8 cellular contexts compared by ENCODE assay signal in genomic region chr7:128458956-128459355, GRCh38. TPM values are rescaled to one million over a fixed set of nuclear protein-coding genes. Genes with fewer than 3 reads are reported as not detected.
A peak's percentile ranks its signal among the peaks of the same experiment; 100 is the strongest.
DNase-seq lines count a peak whose midpoint lies in the region; ATAC-seq and TF ChIP-seq lines count a peak whose summit lies in the region.

No MANE protein-coding gene starts in this region.

- H3K27me3 Mint-ChIP-seq in chondrocyte (ENCODE audit: low read depth) = no peaks in the 10 kb centered on the region

- H3K4me3 Mint-ChIP-seq in chondrocyte (ENCODE audit: unreplicated experiment) = no peak overlapping the region

- no peaks in the 10 kb centered on the region for H3K9me3 Mint-ChIP-seq in chondrocyte (ENCODE audit: low read depth)

- H3K36me3 Mint-ChIP-seq in chondrocyte (ENCODE audit: low read depth) = peaks cover 3% of the 10 kb centered on the region

- ATAC-seq in GM18517 (IDR thresholded peaks at IDR 0.05; ENCODE audit: unreplicated experiment) = peak; percentile 39
- ATAC-seq in GM21447 (IDR thresholded peaks at IDR 0.05; ENCODE audit: unreplicated experiment) = peak; percentile 23
- ATAC-seq in HG03469 (IDR thresholded peaks at IDR 0.05; ENCODE audit: unreplicated experiment) = peak; percentile 27

- no peak for DNase-seq in chondrocyte (ENCODE audit: low spot score)
- DNase-seq in NCI-H510A (lab: John Stamatoyannopoulos, UW) = no peak
- no peak for DNase-seq in AG08395 (ENCODE audit: low spot score)
- DNase-seq in NCI-H2171 treated with DMSO at 0.1 percent for 48 hours (lab: John Stamatoyannopoulos, UW) = no peak
- DNase-seq in DMS53 (lab: John Stamatoyannopoulos, UW) = no peak

- no peak for TF ChIP-seq CTCF in chondrocyte (IDR thresholded peaks at IDR 0.05)

- peak overlapping the region; percentile 19 for H3K27ac Mint-ChIP-seq in chondrocyte (ENCODE audit: unreplicated experiment)

- H3K4me1 Mint-ChIP-seq in chondrocyte (ENCODE audit: low read depth) = peaks cover 54% of the 10 kb centered on the region

RNA-seq across cellular contexts. Expression of gene HILPDA, which starts 3.3 kb away (rescaled TPM):
- 11.8 to 15.8 TPM (median 14.7 TPM) in 3 replicates for total RNA-seq in chondrocyte

RNA-seq across cellular contexts. Expression of gene METTL2B, which starts 17.6 kb away (rescaled TPM):
- 26.3 to 35.4 TPM (median 26.3 TPM) in 3 replicates for total RNA-seq in chondrocyte

RNA-seq across cellular contexts. Expression of gene IMPDH1, which starts 49.2 kb away (rescaled TPM):
- total RNA-seq in chondrocyte = 76.4 to 99.8 TPM (median 96.9 TPM) in 3 replicates
